ENCODE assay signal across 8 cellular contexts in the genomic region with DNA sequence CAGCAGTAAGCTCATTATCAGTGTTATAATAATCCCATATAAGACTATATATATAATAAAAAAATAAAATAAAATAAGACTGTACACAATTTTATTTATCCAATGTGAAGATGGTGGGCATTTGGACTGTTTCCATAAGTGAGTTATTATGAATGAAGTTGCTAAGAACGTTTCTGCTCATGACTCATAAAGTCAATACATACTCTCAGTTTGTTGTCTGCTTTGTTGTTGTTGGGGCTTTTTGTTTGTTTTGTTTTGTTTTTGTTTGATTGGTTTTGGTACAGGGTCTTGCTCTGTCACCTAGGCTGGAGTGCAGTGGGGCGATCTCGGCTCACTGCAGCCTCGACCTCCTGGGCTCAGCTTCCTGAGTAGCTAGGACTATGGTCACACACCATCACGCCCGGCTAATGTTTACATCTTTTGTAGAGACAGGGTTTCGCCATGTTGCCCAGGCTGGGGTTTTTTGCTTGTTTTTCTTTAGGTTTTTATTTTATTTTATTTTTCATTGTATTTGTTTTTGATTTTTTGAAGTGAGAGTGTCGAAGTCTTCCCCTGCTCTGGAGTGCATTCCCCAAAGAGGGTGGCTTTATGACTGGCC. TPM values are rescaled to one million over a fixed set of nuclear protein-coding genes. Genes with fewer than 3 reads are reported as not detected.
DNase-seq lines count a peak whose midpoint lies in the region; ATAC-seq, FAIRE-seq and TF ChIP-seq lines count a peak whose summit lies in the region.

No MANE protein-coding gene starts in this region.

- H3K79me2 ChIP-seq in OCI-LY3 (ENCODE audit: low read length) (no peaks in the 10 kb centered on the region), H1 (ENCODE audit: control insufficient read depth in 1 of 2, insufficient read depth in 2 of 2, low read length in 2 of 2) (no peaks in the 10 kb centered on the region), trophoblast cell (ENCODE audit: control insufficient read depth, insufficient read depth, low read length, poor library complexity) (peaks cover 4% of the 10 kb centered on the region)

- no peak for TF ChIP-seq EP300 in H1 (IDR thresholded peaks at IDR 0.05; ENCODE audit: borderline replicate concordance in 1 of 2, low read depth in 2 of 2, low read length in 2 of 2)

- no peak for FAIRE-seq in H1 (lab: Jason Lieb, UNC)

- no peak overlapping the region; the same call in 1 of the 2 replicates for H3K18ac ChIP-seq in H1 (ENCODE audit: extremely low read depth, low read length)
- no peak overlapping the region for H3K18ac ChIP-seq in trophoblast cell (ENCODE audit: low read length)

- H2BK5ac ChIP-seq in H1 (ENCODE audit: low read depth, low read length) (no peak overlapping the region), trophoblast cell (ENCODE audit: low read depth, low read length, poor library complexity) (no peak overlapping the region)

- H4K8ac ChIP-seq in H1 (ENCODE audit: extremely low read depth, insufficient read depth, low read length), result no peak overlapping the region
- peak overlapping the region; percentile 54 for H4K8ac ChIP-seq in trophoblast cell (ENCODE audit: low read depth, low read length)

- H2BK120ac ChIP-seq in H1 (replicated peaks; ENCODE audit: low read depth, low read length) (no peak overlapping the region), trophoblast cell (ENCODE audit: insufficient read depth, low read length, poor library complexity) (no peak overlapping the region)

- ATAC-seq in GM19351 (IDR thresholded peaks at IDR 0.05; ENCODE audit: unreplicated experiment), result no peak
- ATAC-seq in GM18867 (IDR thresholded peaks at IDR 0.05; ENCODE audit: unreplicated experiment), result no peak

- no peak overlapping the region; the same call in 1 of the 2 replicates for H2BK12ac ChIP-seq in H1 (ENCODE audit: low read depth, low read length)
- H2BK12ac ChIP-seq in trophoblast cell (ENCODE audit: low read length), result no peak overlapping the region

- H2AK5ac ChIP-seq in H1 (ENCODE audit: low read depth, low read length) (no peak overlapping the region), trophoblast cell (ENCODE audit: low read length) (no peak overlapping the region)

- H3K36me3 ChIP-seq in ES-I3 (ENCODE audit: insufficient read depth, low read length), result no peaks in the 10 kb centered on the region
- H3K36me3 ChIP-seq in OCI-LY3 (replicated peaks; ENCODE audit: low read depth, low read length), result no peaks in the 10 kb centered on the region
- no peaks in the 10 kb centered on the region for H3K36me3 ChIP-seq in H1 (ENCODE audit: control insufficient read depth in 2 of 4, insufficient read depth in 4 of 4, low read length in 3 of 4)
- H3K36me3 ChIP-seq in trophoblast cell (ENCODE audit: control insufficient read depth in 1 of 2, insufficient read depth in 2 of 2, low read length in 2 of 2), result no peaks in the 10 kb centered on the region

- no peak for TF ChIP-seq POLR2A in H1 (IDR thresholded peaks at IDR 0.05; ENCODE audit: control extremely low read depth in 1 of 2, low read depth in 2 of 2, low read length in 2 of 2)

- no peak for TF ChIP-seq RAD21 in H1 (IDR thresholded peaks at IDR 0.05 in 1 of 2, conservative IDR thresholded peaks at IDR 0.05 in 1 of 2; ENCODE audit: low read depth in 2 of 2, low read length in 2 of 2)

- H2AFZ ChIP-seq in OCI-LY3 (ENCODE audit: low read depth, low read length) (peak overlapping the region; percentile 82), H1 (ENCODE audit: low read length) (0 out of 2 replicates have a peak overlapping the region, but pooled peaks have one; percentile 49), trophoblast cell (ENCODE audit: insufficient read depth, low read length, poor library complexity) (no peak overlapping the region)

- no peak overlapping the region for H4K12ac ChIP-seq in trophoblast cell (ENCODE audit: low read depth, low read length)

- no peak overlapping the region for H3K56ac ChIP-seq in H1 (replicated peaks; ENCODE audit: insufficient read length, low read depth, low read length)

- WGBS in H1 (ENCODE audit: extremely low coverage in 1 of 2, insufficient coverage in 1 of 2, insufficient read length in 1 of 2, insufficient replicate concordance in 2 of 2, low coverage in 1 of 2, low lambda C conversion rate in 2 of 2, missing lambda C conversion rate in 1 of 2), 2 experiments, result 23% methylated on average over 8 of the region's 8 CpGs; no CpG with 5 or more reads in 1 of the 2 experiments
- WGBS in trophoblast cell (ENCODE audit: extremely low coverage, insufficient coverage, insufficient read length), result no CpG with 5 or more reads among the region's 8 CpGs

- no peak overlapping the region for H2BK15ac ChIP-seq in H1 (ENCODE audit: low read length)

- no peaks in the 10 kb centered on the region for H4K20me1 ChIP-seq in OCI-LY3 (ENCODE audit: insufficient read depth, low read length)
- H4K20me1 ChIP-seq in H1 (replicated peaks in 1 of 2; ENCODE audit: control insufficient read depth in 1 of 2, insufficient read depth in 2 of 2, low read length in 2 of 2), result peaks cover 2 to 4% of the 10 kb centered on the region in 2 experiments

- H3K79me1 ChIP-seq in H1 (ENCODE audit: low read depth, low read length), result no peaks in the 10 kb centered on the region
- peaks cover 8% of the 10 kb centered on the region for H3K79me1 ChIP-seq in trophoblast cell (ENCODE audit: low read length)

- TF ChIP-seq CTCF in OCI-LY3 (IDR thresholded peaks at IDR 0.05; ENCODE audit: low read depth, low read length) (no peak), H1 (IDR thresholded peaks at IDR 0.05; ENCODE audit: control extremely low read depth in 1 of 3, insufficient read depth in 1 of 3, low read depth in 1 of 3, low read length in 3 of 3) (no peak)

- DNase-seq in H1 (ENCODE audit: low read depth in 1 of 2, low spot score in 2 of 2) (no peak), trophoblast cell (no peak), NCI-H1694 (lab: John Stamatoyannopoulos, UW) (no peak)
- no peak for DNase-seq in activated CD8-positive, alpha-beta memory T cell treated with anti-CD3 and anti-CD28 coated beads for 24 hours

- H3K23me2 ChIP-seq in H1 (ENCODE audit: low read depth, low read length), result peaks cover 31% of the 10 kb centered on the region

- H3K4me2 ChIP-seq in OCI-LY3 (ENCODE audit: low read length) (peak overlapping the region; percentile 89), H1 (ENCODE audit: insufficient read depth in 1 of 2, low read depth in 2 of 2, low read length in 2 of 2) (peak overlapping the region; percentile 69 to 96), trophoblast cell (ENCODE audit: low read length) (peak overlapping the region; percentile 54)

- peak overlapping the region; percentile 39 for H3K27ac ChIP-seq in OCI-LY3 (ENCODE audit: low read length)
- H3K27ac ChIP-seq in H1 (ENCODE audit: low read depth, low read length), result no peak overlapping the region
- H3K27ac ChIP-seq in trophoblast cell (ENCODE audit: low read depth, low read length), result no peak overlapping the region

- H3K9ac ChIP-seq in ES-I3 (ENCODE audit: low read depth, low read length), result peak overlapping the region; percentile 83
- H3K9ac ChIP-seq in OCI-LY3 (ENCODE audit: low read length), result peak overlapping the region; percentile 72
- peak overlapping the region in 1 of 4 experiments; percentile 9; a peak in 1 of 7 replicates for H3K9ac ChIP-seq in H1 (replicated peaks in 1 of 4; ENCODE audit: extremely low read depth in 1 of 4, low read depth in 3 of 4, low read length in 3 of 4)
- no peak overlapping the region for H3K9ac ChIP-seq in trophoblast cell (ENCODE audit: low read length)

- H3K4me3 ChIP-seq in OCI-LY3 (ENCODE audit: low read length), result peak overlapping the region; percentile 81
- peak overlapping the region; percentile 62 to 90 (median 78) for H3K4me3 ChIP-seq in H1 (ENCODE audit: extremely low read depth in 1 of 4, insufficient read depth in 2 of 4, low read depth in 3 of 4, low read length in 4 of 4)
- H3K4me3 ChIP-seq in trophoblast cell (ENCODE audit: low read depth, low read length), result peak overlapping the region; percentile 61

- H4K91ac ChIP-seq in H1 (replicated peaks; ENCODE audit: insufficient read length, low read length) (no peak overlapping the region), trophoblast cell (ENCODE audit: low read depth, low read length) (no peak overlapping the region)

- H3K4ac ChIP-seq in H1 (replicated peaks; ENCODE audit: insufficient read length, low read depth, low read length) (no peak overlapping the region), trophoblast cell (ENCODE audit: low read depth, low read length) (no peak overlapping the region)

- POLR2A ChIA-PET in H1 (lab: Charles Lee; ENCODE audit: partially characterized antibody), result interaction anchor here (0.9 to 11.9 kb wide), 6 partner anchors 10 to 94 kb away, joined by 3 to 90 read pairs (median 7); a partner anchor contains a TSS

- H2BK20ac ChIP-seq in H1 (ENCODE audit: low read length), result no peak overlapping the region

- H3K14ac ChIP-seq in H1 (ENCODE audit: insufficient read length) (no peak overlapping the region), trophoblast cell (ENCODE audit: low read length) (no peak overlapping the region)

- H3K27me3 ChIP-seq in OCI-LY3 (ENCODE audit: low read depth, low read length) (no peaks in the 10 kb centered on the region), H1 (replicated peaks in 1 of 4; ENCODE audit: control insufficient read depth in 3 of 4, extremely low read depth in 1 of 4, insufficient read depth in 3 of 4, low read length in 3 of 4) (peaks cover 15 to 26% (median 23%) of the 10 kb centered on the region in 4 experiments; a peak in 6 of 7 replicates), trophoblast cell (ENCODE audit: insufficient read depth, low read length) (peaks cover 10% of the 10 kb centered on the region)

- CTCF ChIA-PET in H1 (lab: Charles Lee; ENCODE audit: partially characterized antibody), result interaction anchor here (0.6 to 12.3 kb wide), 7 partner anchors 7 to 58 kb away, joined by 3 to 197 read pairs (median 13); a partner anchor contains a TSS

- H4K5ac ChIP-seq in H1 (ENCODE audit: insufficient read length, low read depth, low read length), result no peak overlapping the region

- H3K4me1 ChIP-seq in ES-I3 (ENCODE audit: insufficient read depth, low read length), result no peaks in the 10 kb centered on the region
- H3K4me1 ChIP-seq in OCI-LY3 (ENCODE audit: low read length), result peaks cover 10% of the 10 kb centered on the region
- H3K4me1 ChIP-seq in H1 (replicated peaks in 1 of 4; ENCODE audit: control insufficient read depth in 3 of 4, insufficient read depth in 4 of 4, low read length in 3 of 4), result peaks cover 0 to 11% (median 2%) of the 10 kb centered on the region in 4 experiments; a peak in 4 of 7 replicates
- H3K4me1 ChIP-seq in trophoblast cell (ENCODE audit: control insufficient read depth in 1 of 2, insufficient read depth in 2 of 2, low read length in 2 of 2), result no peaks in the 10 kb centered on the region

- H3K9me3 ChIP-seq in ES-I3 (ENCODE audit: control insufficient read depth, insufficient read depth, low read length) (no peaks in the 10 kb centered on the region), OCI-LY3 (ENCODE audit: insufficient read depth, low read length) (no peaks in the 10 kb centered on the region), H1 (ENCODE audit: insufficient read depth in 2 of 2, low read depth in 1 of 2, low read length in 1 of 2) (no peaks in the 10 kb centered on the region; a peak in 1 of 4 replicates), trophoblast cell (ENCODE audit: insufficient read depth, low read depth, low read length) (no peaks in the 10 kb centered on the region)

- H3K23ac ChIP-seq in H1 (ENCODE audit: insufficient read length) (no peak overlapping the region), trophoblast cell (ENCODE audit: low read length) (no peak overlapping the region)

RNA-seq across cellular contexts. Expression of a gene that starts 18.0 kb away (rescaled TPM):
- 0.44 and 0.47 TPM in 2 replicates for total RNA-seq in H1 (2021; fragmentation: NEBNext Ultra II Directional; extraction: Animal tissue kit (Norgen Biotek cat#: 25700))
- polyA plus RNA-seq in H1 (2011; rRNA removed), result 0.36 and 0.57 TPM in 2 replicates
- polyA plus RNA-seq in H1 (2011; cell fraction: cytosol; rRNA removed), result 0.62 TPM
- polyA plus RNA-seq in H1 (2011; cell fraction: nucleus; rRNA removed), result 0.54 TPM
- polyA plus RNA-seq in H1 (2012, experiment 1 of 2), result 0.35 to 1.0 TPM (median 0.45 TPM) in 4 replicates
- polyA plus RNA-seq in H1 (2012, experiment 2 of 2), result 0.55 TPM
- polyA plus RNA-seq in H1 (2013, experiment 1 of 2), result 0.53 TPM
- 0.28 TPM for polyA plus RNA-seq in H1 (2013, experiment 2 of 2)
- polyA minus RNA-seq in H1 (2011; rRNA and poly(A)+ RNA removed), result 0.05 TPM in 1 of 2 replicates, not detected in the other
- polyA minus RNA-seq in H1 (2011; cell fraction: cytosol; rRNA and poly(A)+ RNA removed), result not detected
- 0.60 TPM for polyA minus RNA-seq in H1 (2011; cell fraction: nucleus; rRNA and poly(A)+ RNA removed)
- 0.04 and 0.07 TPM in 2 replicates for polyA plus RNA-seq in trophoblast cell (2013)

RNA-seq across cellular contexts. Expression of a gene that starts 36.1 kb away (rescaled TPM):
- 21.2 and 21.6 TPM in 2 replicates for total RNA-seq in H1 (2021; fragmentation: NEBNext Ultra II Directional; extraction: Animal tissue kit (Norgen Biotek cat#: 25700))
- polyA plus RNA-seq in H1 (2011; rRNA removed), result 12.9 and 18.0 TPM in 2 replicates
- polyA plus RNA-seq in H1 (2011; cell fraction: cytosol; rRNA removed), result 19.8 TPM
- polyA plus RNA-seq in H1 (2011; cell fraction: nucleus; rRNA removed), result 79.7 TPM
- 19.4 to 26.5 TPM (median 23.3 TPM) in 4 replicates for polyA plus RNA-seq in H1 (2012, experiment 1 of 2)
- polyA plus RNA-seq in H1 (2012, experiment 2 of 2), result 10.8 TPM
- polyA plus RNA-seq in H1 (2013, experiment 1 of 2), result 15.0 TPM
- polyA plus RNA-seq in H1 (2013, experiment 2 of 2), result 13.5 TPM
- polyA minus RNA-seq in H1 (2011; rRNA and poly(A)+ RNA removed), result 4.7 and 7.7 TPM in 2 replicates
- polyA minus RNA-seq in H1 (2011; cell fraction: cytosol; rRNA and poly(A)+ RNA removed), result 6.7 TPM
- 19.8 TPM for polyA minus RNA-seq in H1 (2011; cell fraction: nucleus; rRNA and poly(A)+ RNA removed)
- 16.4 and 16.9 TPM in 2 replicates for polyA plus RNA-seq in trophoblast cell (2013)

RNA-seq across cellular contexts. Expression of a gene that starts 39.6 kb away (rescaled TPM):
- total RNA-seq in H1 (2021; fragmentation: NEBNext Ultra II Directional; extraction: Animal tissue kit (Norgen Biotek cat#: 25700)), result not detected in 2 replicates
- not detected in 2 replicates for polyA plus RNA-seq in H1 (2011; rRNA removed)
- polyA plus RNA-seq in H1 (2011; cell fraction: cytosol; rRNA removed), result not detected
- polyA plus RNA-seq in H1 (2011; cell fraction: nucleus; rRNA removed), result not detected
- not detected in 4 replicates for polyA plus RNA-seq in H1 (2012, experiment 1 of 2)
- polyA plus RNA-seq in H1 (2012, experiment 2 of 2), result not detected
- not detected for polyA plus RNA-seq in H1 (2013, experiment 1 of 2)
- not detected for polyA plus RNA-seq in H1 (2013, experiment 2 of 2)
- not detected in 2 replicates for polyA minus RNA-seq in H1 (2011; rRNA and poly(A)+ RNA removed)
- not detected for polyA minus RNA-seq in H1 (2011; cell fraction: cytosol; rRNA and poly(A)+ RNA removed)
- not detected for polyA minus RNA-seq in H1 (2011; cell fraction: nucleus; rRNA and poly(A)+ RNA removed)
- 0.04 TPM in 2 replicates for polyA plus RNA-seq in trophoblast cell (2013)

RNA-seq across cellular contexts. Expression of a gene that starts 56.0 kb away (rescaled TPM):
- not detected in 2 replicates for total RNA-seq in H1 (2021; fragmentation: NEBNext Ultra II Directional; extraction: Animal tissue kit (Norgen Biotek cat#: 25700))
- not detected in 2 replicates for polyA plus RNA-seq in H1 (2011; rRNA removed)
- polyA plus RNA-seq in H1 (2011; cell fraction: cytosol; rRNA removed), result not detected
- polyA plus RNA-seq in H1 (2011; cell fraction: nucleus; rRNA removed), result not detected
- polyA plus RNA-seq in H1 (2012, experiment 1 of 2), result not detected in 4 replicates
- not detected for polyA plus RNA-seq in H1 (2012, experiment 2 of 2)
- polyA plus RNA-seq in H1 (2013, experiment 1 of 2), result not detected
- not detected for polyA plus RNA-seq in H1 (2013, experiment 2 of 2)
- not detected in 2 replicates for polyA minus RNA-seq in H1 (2011; rRNA and poly(A)+ RNA removed)
- not detected for polyA minus RNA-seq in H1 (2011; cell fraction: cytosol; rRNA and poly(A)+ RNA removed)
- polyA minus RNA-seq in H1 (2011; cell fraction: nucleus; rRNA and poly(A)+ RNA removed), result not detected
- polyA plus RNA-seq in trophoblast cell (2013), result not detected in 2 replicates

RNA-seq across cellular contexts. Expression of a gene that starts 56.7 kb away (rescaled TPM):
- 2,564 and 2,589 TPM in 2 replicates for total RNA-seq in H1 (2021; fragmentation: NEBNext Ultra II Directional; extraction: Animal tissue kit (Norgen Biotek cat#: 25700))
- polyA plus RNA-seq in H1 (2011; rRNA removed), result 7,578 and 7,971 TPM in 2 replicates
- 6,759 TPM for polyA plus RNA-seq in H1 (2011; cell fraction: cytosol; rRNA removed)
- polyA plus RNA-seq in H1 (2011; cell fraction: nucleus; rRNA removed), result 7,543 TPM
- 3,817 to 4,876 TPM (median 4,535 TPM) in 4 replicates for polyA plus RNA-seq in H1 (2012, experiment 1 of 2)
- polyA plus RNA-seq in H1 (2012, experiment 2 of 2), result 4,888 TPM
- polyA plus RNA-seq in H1 (2013, experiment 1 of 2), result 2,646 TPM
- polyA plus RNA-seq in H1 (2013, experiment 2 of 2), result 2,607 TPM
- 7,141 and 7,318 TPM in 2 replicates for polyA minus RNA-seq in H1 (2011; rRNA and poly(A)+ RNA removed)
- polyA minus RNA-seq in H1 (2011; cell fraction: cytosol; rRNA and poly(A)+ RNA removed), result 3,305 TPM
- polyA minus RNA-seq in H1 (2011; cell fraction: nucleus; rRNA and poly(A)+ RNA removed), result 3,286 TPM
- 2,172 and 2,251 TPM in 2 replicates for polyA plus RNA-seq in trophoblast cell (2013)
